ENCODE assay signal across 1 cellular context in the genomic region with DNA sequence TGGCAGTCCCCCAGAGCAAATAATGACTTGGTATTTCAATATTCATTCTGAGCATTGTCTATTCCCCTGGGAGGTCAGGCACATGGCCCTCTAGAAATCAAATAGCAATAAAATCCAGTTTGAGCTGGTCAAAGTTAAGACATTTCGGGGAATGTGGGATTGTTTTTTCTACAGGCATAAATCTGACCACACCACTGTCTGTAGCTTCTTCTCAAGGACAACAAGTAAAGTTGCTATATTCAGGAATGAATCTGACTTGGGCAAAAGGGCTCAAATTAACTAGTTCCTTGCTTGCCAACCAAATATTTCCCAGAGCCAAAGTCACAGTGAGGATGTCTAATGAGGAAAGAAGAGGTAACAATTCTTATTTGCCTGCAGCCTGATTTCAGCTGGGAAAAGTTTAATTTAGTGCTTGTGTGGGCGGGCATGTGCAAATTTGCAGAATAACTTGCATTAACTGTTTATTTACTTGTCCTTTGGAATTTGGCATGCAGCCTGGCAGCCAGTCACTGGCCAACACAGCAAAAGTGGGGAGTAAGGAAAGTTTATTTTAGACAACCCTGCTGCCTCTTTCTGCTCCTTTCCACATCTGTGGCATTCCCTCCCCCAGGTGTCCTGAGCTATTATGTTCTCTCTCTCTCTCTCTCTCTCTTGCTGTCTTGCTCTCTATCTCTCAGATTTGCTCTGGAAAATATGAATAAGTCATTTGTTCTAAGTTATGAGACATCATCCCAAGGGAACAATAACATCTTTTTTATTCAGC.
TF ChIP-seq lines count a peak whose summit lies in the region.

No MANE protein-coding gene starts in this region.

TF ChIP-seq in GM23338, 12 proteins besides CTCF, POLR2A, EP300 and RAD21 (continued from another document):
- TF ChIP-seq, protein P1, sequence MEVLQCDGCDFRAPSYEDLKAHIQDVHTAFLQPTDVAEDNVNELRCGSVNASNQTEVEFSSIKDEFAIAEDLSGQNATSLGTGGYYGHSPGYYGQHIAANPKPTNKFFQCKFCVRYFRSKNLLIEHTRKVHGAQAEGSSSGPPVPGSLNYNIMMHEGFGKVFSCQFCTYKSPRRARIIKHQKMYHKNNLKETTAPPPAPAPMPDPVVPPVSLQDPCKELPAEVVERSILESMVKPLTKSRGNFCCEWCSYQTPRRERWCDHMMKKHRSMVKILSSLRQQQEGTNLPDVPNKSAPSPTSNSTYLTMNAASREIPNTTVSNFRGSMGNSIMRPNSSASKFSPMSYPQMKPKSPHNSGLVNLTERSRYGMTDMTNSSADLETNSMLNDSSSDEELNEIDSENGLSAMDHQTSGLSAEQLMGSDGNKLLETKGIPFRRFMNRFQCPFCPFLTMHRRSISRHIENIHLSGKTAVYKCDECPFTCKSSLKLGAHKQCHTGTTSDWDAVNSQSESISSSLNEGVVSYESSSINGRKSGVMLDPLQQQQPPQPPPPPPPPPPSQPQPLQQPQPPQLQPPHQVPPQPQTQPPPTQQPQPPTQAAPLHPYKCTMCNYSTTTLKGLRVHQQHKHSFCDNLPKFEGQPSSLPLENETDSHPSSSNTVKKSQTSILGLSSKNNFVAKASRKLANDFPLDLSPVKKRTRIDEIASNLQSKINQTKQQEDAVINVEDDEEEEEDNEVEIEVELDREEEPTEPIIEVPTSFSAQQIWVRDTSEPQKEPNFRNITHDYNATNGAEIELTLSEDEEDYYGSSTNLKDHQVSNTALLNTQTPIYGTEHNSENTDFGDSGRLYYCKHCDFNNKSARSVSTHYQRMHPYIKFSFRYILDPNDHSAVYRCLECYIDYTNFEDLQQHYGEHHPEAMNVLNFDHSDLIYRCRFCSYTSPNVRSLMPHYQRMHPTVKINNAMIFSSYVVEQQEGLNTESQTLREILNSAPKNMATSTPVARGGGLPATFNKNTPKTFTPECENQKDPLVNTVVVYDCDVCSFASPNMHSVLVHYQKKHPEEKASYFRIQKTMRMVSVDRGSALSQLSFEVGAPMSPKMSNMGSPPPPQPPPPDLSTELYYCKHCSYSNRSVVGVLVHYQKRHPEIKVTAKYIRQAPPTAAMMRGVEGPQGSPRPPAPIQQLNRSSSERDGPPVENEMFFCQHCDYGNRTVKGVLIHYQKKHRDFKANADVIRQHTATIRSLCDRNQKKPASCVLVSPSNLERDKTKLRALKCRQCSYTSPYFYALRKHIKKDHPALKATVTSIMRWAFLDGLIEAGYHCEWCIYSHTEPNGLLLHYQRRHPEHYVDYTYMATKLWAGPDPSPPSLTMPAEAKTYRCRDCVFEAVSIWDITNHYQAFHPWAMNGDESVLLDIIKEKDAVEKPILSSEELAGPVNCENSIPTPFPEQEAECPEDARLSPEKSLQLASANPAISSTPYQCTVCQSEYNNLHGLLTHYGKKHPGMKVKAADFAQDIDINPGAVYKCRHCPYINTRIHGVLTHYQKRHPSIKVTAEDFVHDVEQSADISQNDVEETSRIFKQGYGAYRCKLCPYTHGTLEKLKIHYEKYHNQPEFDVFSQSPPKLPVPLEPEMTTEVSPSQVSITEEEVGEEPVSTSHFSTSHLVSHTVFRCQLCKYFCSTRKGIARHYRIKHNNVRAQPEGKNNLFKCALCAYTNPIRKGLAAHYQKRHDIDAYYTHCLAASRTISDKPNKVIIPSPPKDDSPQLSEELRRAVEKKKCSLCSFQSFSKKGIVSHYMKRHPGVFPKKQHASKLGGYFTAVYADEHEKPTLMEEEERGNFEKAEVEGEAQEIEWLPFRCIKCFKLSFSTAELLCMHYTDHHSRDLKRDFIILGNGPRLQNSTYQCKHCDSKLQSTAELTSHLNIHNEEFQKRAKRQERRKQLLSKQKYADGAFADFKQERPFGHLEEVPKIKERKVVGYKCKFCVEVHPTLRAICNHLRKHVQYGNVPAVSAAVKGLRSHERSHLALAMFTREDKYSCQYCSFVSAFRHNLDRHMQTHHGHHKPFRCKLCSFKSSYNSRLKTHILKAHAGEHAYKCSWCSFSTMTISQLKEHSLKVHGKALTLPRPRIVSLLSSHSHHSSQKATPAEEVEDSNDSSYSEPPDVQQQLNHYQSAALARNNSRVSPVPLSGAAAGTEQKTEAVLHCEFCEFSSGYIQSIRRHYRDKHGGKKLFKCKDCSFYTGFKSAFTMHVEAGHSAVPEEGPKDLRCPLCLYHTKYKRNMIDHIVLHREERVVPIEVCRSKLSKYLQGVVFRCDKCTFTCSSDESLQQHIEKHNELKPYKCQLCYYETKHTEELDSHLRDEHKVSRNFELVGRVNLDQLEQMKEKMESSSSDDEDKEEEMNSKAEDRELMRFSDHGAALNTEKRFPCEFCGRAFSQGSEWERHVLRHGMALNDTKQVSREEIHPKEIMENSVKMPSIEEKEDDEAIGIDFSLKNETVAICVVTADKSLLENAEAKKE (CRISPR knock-in tag; IDR thresholded peaks at IDR 0.05): no peak
- TF ChIP-seq STAT1 (IDR thresholded peaks at IDR 0.05; ENCODE audit: unreplicated experiment) (no peak), JUNB (IDR thresholded peaks at IDR 0.05; ENCODE audit: unreplicated experiment) (no peak), ZNF114 (CRISPR knock-in tag; IDR thresholded peaks at IDR 0.05) (no peak), ZNF331 (CRISPR knock-in tag; IDR thresholded peaks at IDR 0.05; ENCODE audit: low read depth) (no peak), EZH2 (IDR thresholded peaks at IDR 0.05; ENCODE audit: low read depth, unreplicated experiment) (no peak), NANOG (IDR thresholded peaks at IDR 0.05; ENCODE audit: borderline replicate concordance) (no peak), POLR2AphosphoS5 (IDR thresholded peaks at IDR 0.05; ENCODE audit: low read depth) (no peak), EZH2phosphoT487 (IDR thresholded peaks at IDR 0.05; ENCODE audit: unreplicated experiment) (no peak)
- TF ChIP-seq, protein P2, sequence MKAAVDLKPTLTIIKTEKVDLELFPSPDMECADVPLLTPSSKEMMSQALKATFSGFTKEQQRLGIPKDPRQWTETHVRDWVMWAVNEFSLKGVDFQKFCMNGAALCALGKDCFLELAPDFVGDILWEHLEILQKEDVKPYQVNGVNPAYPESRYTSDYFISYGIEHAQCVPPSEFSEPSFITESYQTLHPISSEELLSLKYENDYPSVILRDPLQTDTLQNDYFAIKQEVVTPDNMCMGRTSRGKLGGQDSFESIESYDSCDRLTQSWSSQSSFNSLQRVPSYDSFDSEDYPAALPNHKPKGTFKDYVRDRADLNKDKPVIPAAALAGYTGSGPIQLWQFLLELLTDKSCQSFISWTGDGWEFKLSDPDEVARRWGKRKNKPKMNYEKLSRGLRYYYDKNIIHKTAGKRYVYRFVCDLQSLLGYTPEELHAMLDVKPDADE (IDR thresholded peaks at IDR 0.05): no peak
- TF ChIP-seq, protein P3, sequence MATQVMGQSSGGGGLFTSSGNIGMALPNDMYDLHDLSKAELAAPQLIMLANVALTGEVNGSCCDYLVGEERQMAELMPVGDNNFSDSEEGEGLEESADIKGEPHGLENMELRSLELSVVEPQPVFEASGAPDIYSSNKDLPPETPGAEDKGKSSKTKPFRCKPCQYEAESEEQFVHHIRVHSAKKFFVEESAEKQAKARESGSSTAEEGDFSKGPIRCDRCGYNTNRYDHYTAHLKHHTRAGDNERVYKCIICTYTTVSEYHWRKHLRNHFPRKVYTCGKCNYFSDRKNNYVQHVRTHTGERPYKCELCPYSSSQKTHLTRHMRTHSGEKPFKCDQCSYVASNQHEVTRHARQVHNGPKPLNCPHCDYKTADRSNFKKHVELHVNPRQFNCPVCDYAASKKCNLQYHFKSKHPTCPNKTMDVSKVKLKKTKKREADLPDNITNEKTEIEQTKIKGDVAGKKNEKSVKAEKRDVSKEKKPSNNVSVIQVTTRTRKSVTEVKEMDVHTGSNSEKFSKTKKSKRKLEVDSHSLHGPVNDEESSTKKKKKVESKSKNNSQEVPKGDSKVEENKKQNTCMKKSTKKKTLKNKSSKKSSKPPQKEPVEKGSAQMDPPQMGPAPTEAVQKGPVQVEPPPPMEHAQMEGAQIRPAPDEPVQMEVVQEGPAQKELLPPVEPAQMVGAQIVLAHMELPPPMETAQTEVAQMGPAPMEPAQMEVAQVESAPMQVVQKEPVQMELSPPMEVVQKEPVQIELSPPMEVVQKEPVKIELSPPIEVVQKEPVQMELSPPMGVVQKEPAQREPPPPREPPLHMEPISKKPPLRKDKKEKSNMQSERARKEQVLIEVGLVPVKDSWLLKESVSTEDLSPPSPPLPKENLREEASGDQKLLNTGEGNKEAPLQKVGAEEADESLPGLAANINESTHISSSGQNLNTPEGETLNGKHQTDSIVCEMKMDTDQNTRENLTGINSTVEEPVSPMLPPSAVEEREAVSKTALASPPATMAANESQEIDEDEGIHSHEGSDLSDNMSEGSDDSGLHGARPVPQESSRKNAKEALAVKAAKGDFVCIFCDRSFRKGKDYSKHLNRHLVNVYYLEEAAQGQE (IDR thresholded peaks at IDR 0.05; ENCODE audit: unreplicated experiment): no peak
